Comparison of ENCODE assay signal across 8 cellular contexts in the genomic region with DNA sequence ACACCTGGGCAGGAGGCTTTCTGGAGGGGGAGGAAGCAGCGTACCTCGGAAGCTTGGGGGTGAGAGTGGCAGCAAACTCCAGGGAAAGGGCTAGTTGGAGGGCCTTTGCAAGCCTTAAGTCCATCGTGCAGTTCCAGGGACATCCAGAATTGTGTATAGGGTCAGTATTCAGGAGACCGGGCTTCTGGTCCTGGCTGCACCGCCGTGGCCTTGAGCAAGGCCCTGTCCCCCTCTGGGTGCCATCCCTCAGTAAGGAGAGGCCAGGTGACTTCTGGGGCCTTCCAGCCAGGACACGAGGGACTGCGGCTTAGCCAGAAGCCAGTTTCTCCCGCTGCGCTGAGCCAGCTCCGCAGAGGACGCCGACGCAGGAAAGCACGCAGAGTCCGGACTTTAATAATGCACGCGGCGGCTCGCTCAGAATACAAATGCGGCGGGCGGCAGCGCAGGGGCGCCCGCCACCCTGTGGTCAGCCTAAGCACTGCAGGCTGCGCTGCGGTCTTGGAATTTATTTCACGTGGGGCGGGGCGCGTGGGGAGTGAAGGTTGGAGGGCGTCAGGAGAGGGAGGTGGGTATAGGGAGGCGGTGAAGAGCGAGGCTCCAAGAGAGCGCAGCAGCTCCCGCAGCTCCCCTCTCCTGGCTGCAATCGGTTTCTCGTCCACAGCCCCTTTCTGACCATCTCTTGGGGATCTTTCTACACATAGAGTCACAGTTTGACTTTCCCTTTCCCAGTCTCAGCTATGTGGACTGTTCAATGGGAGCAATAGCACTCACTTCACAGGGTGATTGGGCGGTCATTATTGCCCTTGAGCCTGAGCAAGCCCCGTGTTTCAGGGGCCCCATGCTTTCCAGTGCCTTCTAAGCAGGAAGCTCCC.
DNase-seq lines count a peak whose midpoint lies in the region; ATAC-seq and TF ChIP-seq lines count a peak whose summit lies in the region.

No MANE protein-coding gene starts in this region.

- no peak overlapping the region for H3K27ac ChIP-seq in endodermal cell (ENCODE audit: low read depth, low read length)

- peaks cover 2% of the 10 kb centered on the region for H3K4me1 Mint-ChIP-seq in activated CD8-positive, alpha-beta T cell treated with anti-CD3 and anti-CD28 coated beads for 36 hours (ENCODE audit: low read depth)
- peaks cover 3% of the 10 kb centered on the region for H3K4me1 Mint-ChIP-seq in endodermal cell

- TF ChIP-seq CTCF in BE2C (IDR thresholded peaks at IDR 0.05; ENCODE audit: low read depth, low read length) (peak; percentile 73), endodermal cell (conservative IDR thresholded peaks at IDR 0.05) (peak; percentile 97)
- peak; percentile 82 for TF ChIP-seq CTCF in activated CD8-positive, alpha-beta T cell treated with anti-CD3 and anti-CD28 coated beads for 36 hours (IDR thresholded peaks at IDR 0.05)

- H3K9me3 ChIP-seq in BE2C = no peaks in the 10 kb centered on the region
- H3K9me3 ChIP-seq in endodermal cell (ENCODE audit: control insufficient read depth, low read length) = no peaks in the 10 kb centered on the region

- 12% methylated on average over 35 of the region's 41 CpGs; no CpG with 5 or more reads in 1 of the 2 experiments for WGBS in endodermal cell (ENCODE audit: insufficient coverage in 1 of 2, insufficient read length in 1 of 2), 2 experiments

- H3K9ac ChIP-seq in endodermal cell (ENCODE audit: extremely low read depth, low read length, poor library complexity, severe bottlenecking) = no peak overlapping the region

- peaks cover 25% of the 10 kb centered on the region for H3K27me3 Mint-ChIP-seq in activated CD8-positive, alpha-beta T cell treated with anti-CD3 and anti-CD28 coated beads for 36 hours
- H3K27me3 Mint-ChIP-seq in endodermal cell (ENCODE audit: insufficient read depth) = peaks cover 25% of the 10 kb centered on the region

- H3K4me3 ChIP-seq in BE2C (ENCODE audit: low read depth, low read length) (peak overlapping the region; percentile 16; the same call in 1 of the 2 replicates), endodermal cell (ENCODE audit: low read length) (no peak overlapping the region)

- H3K4me1 ChIP-seq in BE2C = no peaks in the 10 kb centered on the region
- H3K4me1 ChIP-seq in endodermal cell (ENCODE audit: control insufficient read depth, insufficient read depth, low read length) = no peaks in the 10 kb centered on the region

- intact Hi-C loops in activated CD8-positive, alpha-beta T cell treated with anti-CD3 and anti-CD28 coated beads for 36 hours (cut with micrococcal nuclease) = loop anchor here (5.0 kb wide), 1 partner anchor 310 kb away; no protein-coding TSS in a partner anchor

- H3K27ac Mint-ChIP-seq in activated CD8-positive, alpha-beta T cell treated with anti-CD3 and anti-CD28 coated beads for 36 hours = no peak overlapping the region
- no peak overlapping the region for H3K27ac Mint-ChIP-seq in endodermal cell

- no peaks in the 10 kb centered on the region for H3K27me3 ChIP-seq in BE2C
- H3K27me3 ChIP-seq in endodermal cell (ENCODE audit: control insufficient read depth, insufficient read depth, low read length, poor library complexity, severe bottlenecking) = no peaks in the 10 kb centered on the region

- DNase-seq in BE2C (peak; percentile 64), NCI-H510A treated with DMSO at 0.1 percent for 48 hours (lab: John Stamatoyannopoulos, UW) (peak; percentile 45), endodermal cell (peak; percentile 88), middle frontal gyrus (ENCODE audit: extremely low spot score, low spot score) (peak; percentile 3)
- DNase-seq in activated CD8-positive, alpha-beta T cell treated with anti-CD3 and anti-CD28 coated beads for 36 hours = peak; percentile 71
- DNase-seq in stimulated activated CD8-positive, alpha-beta memory T cell treated with anti-CD3 and anti-CD28 coated beads, Interleukin-4, amount 100 ng/mL, for 4 hours (ENCODE audit: low read depth in 2 of 2, low spot score in 1 of 2) = peak; percentile 0 to 1

- POLR2A ChIA-PET in activated CD8-positive, alpha-beta T cell treated with anti-CD3 and anti-CD28 coated beads for 36 hours (lab: Charles Lee) = interaction anchor here (0.9 kb wide), 1 partner anchor 311 kb away, joined by 3 read pairs; no protein-coding TSS in a partner anchor

- H3K4me3 Mint-ChIP-seq in activated CD8-positive, alpha-beta T cell treated with anti-CD3 and anti-CD28 coated beads for 36 hours = no peak overlapping the region
- peak overlapping the region; percentile 43 for H3K4me3 Mint-ChIP-seq in endodermal cell

- H3K9me3 Mint-ChIP-seq in activated CD8-positive, alpha-beta T cell treated with anti-CD3 and anti-CD28 coated beads for 36 hours = no peaks in the 10 kb centered on the region
- H3K9me3 Mint-ChIP-seq in endodermal cell = peaks cover 5% of the 10 kb centered on the region

- no peaks in the 10 kb centered on the region for H3K36me3 Mint-ChIP-seq in activated CD8-positive, alpha-beta T cell treated with anti-CD3 and anti-CD28 coated beads for 36 hours (ENCODE audit: low read depth)
- H3K36me3 Mint-ChIP-seq in endodermal cell (ENCODE audit: low read depth) = no peaks in the 10 kb centered on the region

- CTCF ChIA-PET in activated CD8-positive, alpha-beta T cell treated with anti-CD3 and anti-CD28 coated beads for 36 hours (lab: Charles Lee) = interaction anchor here (0.6 to 5.6 kb wide), 7 partner anchors 11 to 316 kb away, joined by 3 to 80 read pairs (median 4); no protein-coding TSS in a partner anchor

- ATAC-seq in GM18909 (IDR thresholded peaks at IDR 0.05; ENCODE audit: poor library complexity, unreplicated experiment) (peak; percentile 94), HG03139 (IDR thresholded peaks at IDR 0.05; ENCODE audit: unreplicated experiment) (peak; percentile 82)
- ATAC-seq in activated CD8-positive, alpha-beta T cell treated with anti-CD3 and anti-CD28 coated beads for 36 hours = peak; percentile 95

- H3K36me3 ChIP-seq in BE2C = no peaks in the 10 kb centered on the region
- H3K36me3 ChIP-seq in endodermal cell (ENCODE audit: control insufficient read depth, insufficient read depth, low read length) = no peaks in the 10 kb centered on the region

Comparison
In these comparisons a context has a peak if more than half of its experiments do, and no peak if none do; other contexts are left out.
1. DNase-seq: peak in every context shown above with its lines; median percentile 88 in endodermal cell; 71 in activated CD8-positive, alpha-beta T cell treated with anti-CD3 and anti-CD28 coated beads for 36 hours; 64 in BE2C; 45 in NCI-H510A treated with DMSO at 0.1 percent for 48 hours; 3 in middle frontal gyrus; 0 in stimulated activated CD8-positive, alpha-beta memory T cell treated with anti-CD3 and anti-CD28 coated beads, Interleukin-4, amount 100 ng/mL, for 4 hours.